8 cellular contexts compared by ENCODE assay signal in the genomic region with DNA sequence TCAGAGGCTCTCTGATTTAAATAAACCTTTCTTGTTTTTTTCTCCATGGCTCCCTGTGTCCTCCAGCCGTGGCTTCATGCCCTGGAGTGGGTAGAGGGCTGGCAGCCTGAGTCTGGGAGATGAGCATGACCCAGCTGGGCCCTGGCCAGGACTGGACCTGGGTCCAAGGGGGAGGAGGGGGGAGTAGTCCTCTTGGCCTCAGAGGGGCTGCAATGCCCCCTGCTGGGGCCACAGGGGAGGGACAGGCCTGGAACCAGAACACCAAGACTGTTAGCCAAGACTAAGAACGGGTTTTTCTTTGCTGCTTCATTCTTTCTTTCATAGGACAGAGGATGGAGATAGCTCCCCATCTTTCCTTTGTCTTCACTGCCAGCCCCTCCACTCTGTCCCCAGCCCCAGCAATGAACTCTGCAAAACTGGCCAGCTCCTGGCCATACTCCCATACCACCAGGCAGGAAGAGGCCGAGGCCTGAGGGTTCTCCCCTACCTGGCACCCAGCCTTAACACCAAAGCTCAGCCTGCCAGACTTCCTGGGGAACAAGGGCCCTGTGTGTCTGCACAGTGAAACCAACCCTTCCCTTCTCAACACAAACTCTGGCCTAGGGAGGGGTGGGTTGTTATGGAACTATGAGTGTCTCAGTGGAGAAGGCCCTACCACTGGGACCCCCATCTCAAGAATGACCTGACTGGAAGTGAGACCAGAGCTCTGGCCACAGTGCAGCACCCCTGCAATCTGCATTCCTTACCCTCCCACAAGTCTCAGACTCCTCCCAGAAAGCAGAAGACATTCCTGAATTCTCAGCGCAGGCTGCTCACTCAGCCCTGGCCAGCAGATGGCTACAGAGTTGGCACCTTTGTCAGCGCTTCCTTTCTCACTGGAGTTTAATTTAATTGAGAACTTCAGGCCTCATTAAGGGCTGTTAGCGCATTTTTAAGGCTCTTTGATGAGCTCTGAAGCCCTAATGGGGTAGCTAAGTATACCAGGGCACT. TPM values are rescaled to one million over a fixed set of nuclear protein-coding genes. Genes with fewer than 3 reads are reported as not detected.
DNase-seq lines count a peak whose midpoint lies in the region; ATAC-seq, FAIRE-seq and TF ChIP-seq lines count a peak whose summit lies in the region.

No MANE protein-coding gene starts in this region.

- TF ChIP-seq EP300 in K562 (IDR thresholded peaks at IDR 0.05; ENCODE audit: low read length), result no peak

- H3K36me3 ChIP-seq in K562 (ENCODE audit: control insufficient read depth, insufficient read depth, low read length) (peaks cover 56% of the 10 kb centered on the region), skeletal muscle tissue (ENCODE audit: control insufficient read depth in 3 of 3, insufficient read depth in 3 of 3, low read length in 3 of 3) (peaks cover 33 to 43% (median 39%) of the 10 kb centered on the region in 3 donors)

- H3K4me1 ChIP-seq in K562 (replicated peaks in 1 of 2; ENCODE audit: control insufficient read depth in 2 of 2, insufficient read depth in 2 of 2, low read length in 2 of 2), result peaks cover 16 to 37% of the 10 kb centered on the region in 2 experiments; a peak in 4 of 5 replicates
- peaks cover 53 to 86% (median 74%) of the 10 kb centered on the region in 3 donors for H3K4me1 ChIP-seq in skeletal muscle tissue (ENCODE audit: control insufficient read depth in 3 of 3, insufficient read depth in 3 of 3, low read length in 3 of 3)

- CTCF ChIA-PET in K562 (lab: Yijun Ruan, JAX; ENCODE audit: low intra/inter-chr PET ratio), result interaction anchor here (0.8 to 3.3 kb wide), 3 partner anchors 62 to 138 kb away, joined by 3 to 26 read pairs (median 7); no protein-coding TSS in a partner anchor

- peak; percentile 38 for DNase-seq in GM04503 (ENCODE audit: low read depth)
- peak; percentile 70 for DNase-seq in NAMALWA (ENCODE audit: low spot score)
- DNase-seq in K562 (ENCODE audit: extremely low read depth in 1 of 4, low spot score in 3 of 4), result peak; percentile 80 to 85 (median 82)
- peak in 49 of 51 donors; percentile 17 to 93 (median 80) for DNase-seq in hypothalamus (lab: John Stamatoyannopoulos, UW)
- no peak for DNase-seq in activated CD4-positive, CD25-positive, alpha-beta regulatory T cell (lab: John Stamatoyannopoulos, UW)
- DNase-seq in stimulated activated CD4-positive, alpha-beta T cell treated with anti-CD3 and anti-CD28 coated beads, Interleukin-4, amount 100 ng/mL, for 1 hour, result no peak

- intact Hi-C loops in K562 (cut with micrococcal nuclease), result loop anchor here (1.0 kb wide), 1 partner anchor 62 kb away; no protein-coding TSS in a partner anchor

- POLR2A ChIA-PET in K562 (lab: Yijun Ruan, JAX), result interaction anchor here (0.6 to 6.0 kb wide), 9 partner anchors 8 to 385 kb away, joined by 3 to 90 read pairs (median 3); partner anchors contain the start of genes HSP90AB1 and SLC29A1

- H2AFZ ChIP-seq in K562 (ENCODE audit: low read depth, low read length), result no peak overlapping the region

- FAIRE-seq in K562 (lab: Jason Lieb, UNC), result peak; percentile 86

- TF ChIP-seq CTCF in K562 (IDR thresholded peaks at IDR 0.05 in 2 of 3, conservative IDR thresholded peaks at IDR 0.05 in 1 of 3; ENCODE audit: insufficient read depth in 2 of 3, low read depth in 1 of 3, low read length in 3 of 3), result peak; percentile 95 to 96 (median 95)

- H3K9me1 ChIP-seq in K562 (ENCODE audit: control insufficient read depth, insufficient read depth, low read length), result no peaks in the 10 kb centered on the region

- H3K9ac ChIP-seq in K562 (ENCODE audit: insufficient read depth in 1 of 2, low read depth in 2 of 2, low read length in 2 of 2), result no peak overlapping the region
- H3K9ac ChIP-seq in skeletal muscle tissue (ENCODE audit: low read depth in 1 of 3, low read length in 3 of 3), result peak overlapping the region; percentile 64 to 82 (median 70)

- H4K20me1 ChIP-seq in K562 (replicated peaks; ENCODE audit: control insufficient read depth, insufficient read depth, low read length), result no peaks in the 10 kb centered on the region

- in situ Hi-C loops in K562 (cut with MboI), result loop anchor here (5.0 kb wide), 1 partner anchor 62 kb away; no protein-coding TSS in a partner anchor

- H3K4me2 ChIP-seq in K562 (ENCODE audit: insufficient read depth, low read length), result no peak overlapping the region

- BruUV-seq in K562 (replicated peaks; lab: Mats Ljungman, UMichigan), result no TSS peak

- peak; percentile 92 to 97 for TF ChIP-seq RAD21 in K562 (CRISPR knock-in tag; conservative IDR thresholded peaks at IDR 0.05 in 1 of 2, IDR thresholded peaks at IDR 0.05 in 1 of 2)

- H3K79me2 ChIP-seq in K562 (ENCODE audit: control insufficient read depth, insufficient read depth, low read length), result no peaks in the 10 kb centered on the region

- WGBS in K562 (ENCODE audit: insufficient coverage, low coverage, missing lambda C conversion rate), result 68% methylated on average over 6 of the region's 6 CpGs

- H3K9me3 ChIP-seq in K562 (replicated peaks; ENCODE audit: control insufficient read depth, insufficient read depth, low read depth, low read length), result no peaks in the 10 kb centered on the region
- no peaks in the 10 kb centered on the region for H3K9me3 ChIP-seq in skeletal muscle tissue (ENCODE audit: control insufficient read depth in 3 of 3, low read length in 3 of 3)

- H3K4me3 ChIP-seq in K562 (no peak overlapping the region), skeletal muscle tissue (ENCODE audit: low read length in 3 of 3) (no peak overlapping the region)

- ATAC-seq in K562, result peak; percentile 77
- no peak for ATAC-seq in HG03039 (IDR thresholded peaks at IDR 0.05; ENCODE audit: unreplicated experiment)

- no peak for TF ChIP-seq POLR2A in K562 (conservative IDR thresholded peaks at IDR 0.05)

- H3K27me3 ChIP-seq in K562 (ENCODE audit: control insufficient read depth in 2 of 2, insufficient read depth in 2 of 2, low read length in 2 of 2), result no peaks in the 10 kb centered on the region
- H3K27me3 ChIP-seq in skeletal muscle tissue (ENCODE audit: control insufficient read depth in 3 of 3, insufficient read depth in 3 of 3, low read length in 3 of 3), result no peaks in the 10 kb centered on the region

- H3K27ac ChIP-seq in K562 (ENCODE audit: extremely low read depth, low read depth, low read length) (no peak overlapping the region), skeletal muscle tissue (ENCODE audit: low read depth, low read length) (peak overlapping the region; percentile 85)

RNA-seq across cellular contexts. Expression of gene SLC29A1, which starts 11.0 kb away (rescaled TPM):
- total RNA-seq in K562 (2011; cell fraction: chromatin; rRNA removed; ENCODE audit: low replicate concordance), result 171 and 379 TPM in 2 replicates
- 331 and 348 TPM in 2 replicates for total RNA-seq in K562 (2011; cell fraction: nucleolus; rRNA removed)
- 305 and 360 TPM in 2 replicates for total RNA-seq in K562 (2011; cell fraction: nucleoplasm; rRNA removed)
- 57.7 and 89.5 TPM in 2 replicates for total RNA-seq in K562 (2014; rRNA removed)
- total RNA-seq in K562 (2014; rRNA removed; fragmentation: Illumina TruSeq; extraction: Trizol), result 32.8 and 35.3 TPM in 2 replicates
- total RNA-seq in K562 (2015; rRNA removed; fragmentation: Illumina TruSeq; extraction: Trizol), result 43.2 and 44.3 TPM in 2 replicates
- 103 and 107 TPM in 2 replicates for total RNA-seq in K562 (2021)
- polyA plus RNA-seq in K562 (2011; rRNA removed), result 148 and 204 TPM in 2 replicates
- 291 and 372 TPM in 2 replicates for polyA plus RNA-seq in K562 (2011; cell fraction: cytosol; rRNA removed)
- 496 and 544 TPM in 2 replicates for polyA plus RNA-seq in K562 (2011; cell fraction: nucleus; rRNA removed)
- 90.3 and 112 TPM in 2 replicates for polyA plus RNA-seq in K562 (2012)
- 136 and 170 TPM in 2 replicates for polyA plus RNA-seq in K562 (2014; fragmentation: Illumina TruSeq; extraction: Trizol)
- polyA plus RNA-seq in K562 (2014; fragmentation: Nextera tagmentation; extraction: Ambion mirVana), result 10 to 100 TPM; 18.9 to 42.0 TPM
- 140 and 147 TPM in 2 replicates for polyA plus RNA-seq in K562 (2014; rRNA removed)
- polyA minus RNA-seq in K562 (2011; rRNA and poly(A)+ RNA removed), result 119 and 153 TPM in 2 replicates
- polyA minus RNA-seq in K562 (2011; cell fraction: cytosol; rRNA and poly(A)+ RNA removed), result 67.5 and 84.3 TPM in 2 replicates
- 71.0 and 95.0 TPM in 2 replicates for polyA minus RNA-seq in K562 (2011; cell fraction: nucleus; rRNA and poly(A)+ RNA removed)
- total RNA-seq in skeletal muscle tissue, result 14.6 TPM

RNA-seq across cellular contexts. Expression of gene HSP90AB1, which starts 12.5 kb away (rescaled TPM):
- total RNA-seq in K562 (2011; cell fraction: chromatin; rRNA removed; ENCODE audit: low replicate concordance), result 266 and 322 TPM in 2 replicates
- 268 and 275 TPM in 2 replicates for total RNA-seq in K562 (2011; cell fraction: nucleolus; rRNA removed)
- total RNA-seq in K562 (2011; cell fraction: nucleoplasm; rRNA removed), result 328 and 337 TPM in 2 replicates
- 2,052 and 2,390 TPM in 2 replicates for total RNA-seq in K562 (2014; rRNA removed)
- total RNA-seq in K562 (2014; rRNA removed; fragmentation: Illumina TruSeq; extraction: Trizol), result 2,633 and 2,824 TPM in 2 replicates
- total RNA-seq in K562 (2015; rRNA removed; fragmentation: Illumina TruSeq; extraction: Trizol), result 2,220 and 2,262 TPM in 2 replicates
- 2,162 and 2,174 TPM in 2 replicates for total RNA-seq in K562 (2021)
- polyA plus RNA-seq in K562 (2011; rRNA removed), result 2,356 and 2,496 TPM in 2 replicates
- polyA plus RNA-seq in K562 (2011; cell fraction: cytosol; rRNA removed), result 1,126 and 1,804 TPM in 2 replicates
- polyA plus RNA-seq in K562 (2011; cell fraction: nucleus; rRNA removed), result 568 and 703 TPM in 2 replicates
- 1,146 and 2,065 TPM in 2 replicates for polyA plus RNA-seq in K562 (2012)
- 3,149 and 3,358 TPM in 2 replicates for polyA plus RNA-seq in K562 (2014; fragmentation: Illumina TruSeq; extraction: Trizol)
- 1,000 to 10,000 TPM; 1,975 to 2,865 TPM for polyA plus RNA-seq in K562 (2014; fragmentation: Nextera tagmentation; extraction: Ambion mirVana)
- polyA plus RNA-seq in K562 (2014; rRNA removed), result 1,691 and 1,780 TPM in 2 replicates
- 2,497 and 2,549 TPM in 2 replicates for polyA minus RNA-seq in K562 (2011; rRNA and poly(A)+ RNA removed)
- polyA minus RNA-seq in K562 (2011; cell fraction: cytosol; rRNA and poly(A)+ RNA removed), result 1,081 and 1,374 TPM in 2 replicates
- polyA minus RNA-seq in K562 (2011; cell fraction: nucleus; rRNA and poly(A)+ RNA removed), result 111 and 287 TPM in 2 replicates
- total RNA-seq in skeletal muscle tissue, result 474 TPM

RNA-seq across cellular contexts. Expression of gene MYMX, which starts 17.7 kb away (rescaled TPM):
- not detected in 2 replicates for total RNA-seq in K562 (2011; cell fraction: chromatin; rRNA removed; ENCODE audit: low replicate concordance)
- total RNA-seq in K562 (2011; cell fraction: nucleolus; rRNA removed), result not detected in 2 replicates
- not detected in 2 replicates for total RNA-seq in K562 (2011; cell fraction: nucleoplasm; rRNA removed)
- total RNA-seq in K562 (2014; rRNA removed) (not detected in 2 replicates), K562 (2014; rRNA removed; fragmentation: Illumina TruSeq; extraction: Trizol) (not detected in 2 replicates), K562 (2015; rRNA removed; fragmentation: Illumina TruSeq; extraction: Trizol) (not detected in 2 replicates), K562 (2021) (not detected in 2 replicates), skeletal muscle tissue (7.3 TPM)
- polyA plus RNA-seq in K562 (2011; rRNA removed) (0.12 TPM in 1 of 2 replicates, not detected in the other), K562 (2014; fragmentation: Illumina TruSeq; extraction: Trizol) (not detected in 2 replicates), K562 (2014; fragmentation: Nextera tagmentation; extraction: Ambion mirVana) (not detected), K562 (2014; rRNA removed) (0.12 TPM in 1 of 2 replicates, not detected in the other)
- polyA plus RNA-seq in K562 (2011; cell fraction: cytosol; rRNA removed), result 0.12 TPM in 1 of 2 replicates, not detected in the other
- polyA plus RNA-seq in K562 (2011; cell fraction: nucleus; rRNA removed), result 0.20 TPM in 1 of 2 replicates, not detected in the other
- 0.17 and 0.23 TPM in 2 replicates for polyA plus RNA-seq in K562 (2012)
- polyA minus RNA-seq in K562 (2011; rRNA and poly(A)+ RNA removed), result not detected in 2 replicates
- polyA minus RNA-seq in K562 (2011; cell fraction: cytosol; rRNA and poly(A)+ RNA removed), result not detected in 2 replicates
- polyA minus RNA-seq in K562 (2011; cell fraction: nucleus; rRNA and poly(A)+ RNA removed), result 0.56 TPM in 1 of 2 replicates, not detected in the other

RNA-seq across cellular contexts. Expression of gene SLC35B2, which starts 22.9 kb away (rescaled TPM):
- 26.7 and 95.0 TPM in 2 replicates for total RNA-seq in K562 (2011; cell fraction: chromatin; rRNA removed; ENCODE audit: low replicate concordance)
- total RNA-seq in K562 (2011; cell fraction: nucleolus; rRNA removed), result 138 and 143 TPM in 2 replicates
- 89.1 and 89.6 TPM in 2 replicates for total RNA-seq in K562 (2011; cell fraction: nucleoplasm; rRNA removed)
- total RNA-seq in K562 (2014; rRNA removed), result 43.6 and 59.3 TPM in 2 replicates
- total RNA-seq in K562 (2014; rRNA removed; fragmentation: Illumina TruSeq; extraction: Trizol), result 31.1 and 38.8 TPM in 2 replicates
- 46.0 and 47.1 TPM in 2 replicates for total RNA-seq in K562 (2015; rRNA removed; fragmentation: Illumina TruSeq; extraction: Trizol)
- total RNA-seq in K562 (2021), result 53.1 and 54.3 TPM in 2 replicates
- polyA plus RNA-seq in K562 (2011; rRNA removed), result 50.8 and 53.9 TPM in 2 replicates
- polyA plus RNA-seq in K562 (2011; cell fraction: cytosol; rRNA removed), result 78.9 and 125 TPM in 2 replicates
- polyA plus RNA-seq in K562 (2011; cell fraction: nucleus; rRNA removed), result 67.9 and 76.7 TPM in 2 replicates
- 57.9 and 70.2 TPM in 2 replicates for polyA plus RNA-seq in K562 (2012)
- polyA plus RNA-seq in K562 (2014; fragmentation: Illumina TruSeq; extraction: Trizol), result 57.6 and 58.9 TPM in 2 replicates
- polyA plus RNA-seq in K562 (2014; fragmentation: Nextera tagmentation; extraction: Ambion mirVana), result 10 to 100 TPM; 14.5 to 19.2 TPM
- 59.1 and 61.8 TPM in 2 replicates for polyA plus RNA-seq in K562 (2014; rRNA removed)
- 23.7 and 34.2 TPM in 2 replicates for polyA minus RNA-seq in K562 (2011; rRNA and poly(A)+ RNA removed)
- polyA minus RNA-seq in K562 (2011; cell fraction: cytosol; rRNA and poly(A)+ RNA removed), result 21.6 and 21.9 TPM in 2 replicates
- polyA minus RNA-seq in K562 (2011; cell fraction: nucleus; rRNA and poly(A)+ RNA removed), result 19.0 and 20.8 TPM in 2 replicates
- 26.1 TPM for total RNA-seq in skeletal muscle tissue

RNA-seq across cellular contexts. Expression of gene NFKBIE, which starts 31.0 kb away (rescaled TPM):
- 10.6 and 17.8 TPM in 2 replicates for total RNA-seq in K562 (2011; cell fraction: chromatin; rRNA removed; ENCODE audit: low replicate concordance)
- 11.2 and 14.0 TPM in 2 replicates for total RNA-seq in K562 (2011; cell fraction: nucleolus; rRNA removed)
- total RNA-seq in K562 (2011; cell fraction: nucleoplasm; rRNA removed), result 7.4 and 8.2 TPM in 2 replicates
- 15.7 TPM in 2 replicates for total RNA-seq in K562 (2014; rRNA removed)
- 11.6 and 11.7 TPM in 2 replicates for total RNA-seq in K562 (2014; rRNA removed; fragmentation: Illumina TruSeq; extraction: Trizol)
- 14.2 and 14.6 TPM in 2 replicates for total RNA-seq in K562 (2015; rRNA removed; fragmentation: Illumina TruSeq; extraction: Trizol)
- 14.0 and 16.4 TPM in 2 replicates for total RNA-seq in K562 (2021)
- polyA plus RNA-seq in K562 (2011; rRNA removed), result 11.9 and 12.3 TPM in 2 replicates
- polyA plus RNA-seq in K562 (2011; cell fraction: cytosol; rRNA removed), result 10.4 and 28.2 TPM in 2 replicates
- 9.7 and 14.7 TPM in 2 replicates for polyA plus RNA-seq in K562 (2011; cell fraction: nucleus; rRNA removed)
- polyA plus RNA-seq in K562 (2012), result 11.2 and 13.6 TPM in 2 replicates
- 10.0 and 12.3 TPM in 2 replicates for polyA plus RNA-seq in K562 (2014; fragmentation: Illumina TruSeq; extraction: Trizol)
- 1 to 10 TPM; 2.1 to 2.9 TPM for polyA plus RNA-seq in K562 (2014; fragmentation: Nextera tagmentation; extraction: Ambion mirVana)
- 10.2 and 11.6 TPM in 2 replicates for polyA plus RNA-seq in K562 (2014; rRNA removed)
- 8.3 and 9.5 TPM in 2 replicates for polyA minus RNA-seq in K562 (2011; rRNA and poly(A)+ RNA removed)
- polyA minus RNA-seq in K562 (2011; cell fraction: cytosol; rRNA and poly(A)+ RNA removed), result 9.4 and 10.1 TPM in 2 replicates
- 12.0 and 12.9 TPM in 2 replicates for polyA minus RNA-seq in K562 (2011; cell fraction: nucleus; rRNA and poly(A)+ RNA removed)
- total RNA-seq in skeletal muscle tissue, result 6.3 TPM

Comparison
In these comparisons a context has a peak if more than half of its experiments do, and no peak if none do; other contexts are left out.
1. DNase-seq: peak in GM04503 (single experiment), NAMALWA (single experiment), K562 (4 of 4) and hypothalamus (49 of 51); none in activated CD4-positive, CD25-positive, alpha-beta regulatory T cell (0 of 4) and stimulated activated CD4-positive, alpha-beta T cell treated with anti-CD3 and anti-CD28 coated beads, Interleukin-4, amount 100 ng/mL, for 1 hour (single experiment).
2. H3K9ac ChIP-seq: peak in skeletal muscle tissue (3 of 3); none in K562 (0 of 2).